In genomic region chr12:54251667-54252284, GRCh38 we compare ENCODE assay signal across 8 cellular contexts. TPM values are rescaled to one million over a fixed set of nuclear protein-coding genes. Genes with fewer than 3 reads are reported as not detected.
DNase-seq lines count a peak whose midpoint lies in the region; ATAC-seq, FAIRE-seq and TF ChIP-seq lines count a peak whose summit lies in the region.

No MANE protein-coding gene starts in this region.

- DNase-seq in activated CD4-positive, alpha-beta T cell treated with anti-CD3 and anti-CD28 coated beads, Interleukin-2, amount 10 ng/mL, durations not matched to agents 7 days and 5 days = peak; percentile 27
- no peak for DNase-seq in activated CD4-positive, alpha-beta T cell treated with anti-CD3 and anti-CD28 coated beads for 48 hours
- no peak for DNase-seq in foreskin keratinocyte
- no peak for DNase-seq in gastrocnemius medialis
- DNase-seq in neuronal stem cell (ENCODE audit: low spot score) = no peak

- H2AK5ac ChIP-seq in neuronal stem cell (ENCODE audit: low read depth, low read length) = no peak overlapping the region

- H3K4me2 ChIP-seq in neuronal stem cell (ENCODE audit: insufficient read depth, low read length, poor library complexity, severe bottlenecking) = no peak overlapping the region

- TF ChIP-seq POLR2A in gastrocnemius medialis (IDR thresholded peaks at IDR 0.05) = no peak

- H3K9me3 Mint-ChIP-seq in activated CD4-positive, alpha-beta T cell treated with anti-CD3 and anti-CD28 coated beads, Interleukin-2, amount 10 ng/mL, durations not matched to agents 7 days and 5 days = no peaks in the 10 kb centered on the region

- H3K4me1 ChIP-seq in foreskin keratinocyte = no peaks in the 10 kb centered on the region
- H3K4me1 ChIP-seq in gastrocnemius medialis = peaks cover 11 to 13% of the 10 kb centered on the region in 2 donors
- peaks cover 0 to 2% of the 10 kb centered on the region in 2 donors for H3K4me1 ChIP-seq in neuronal stem cell (ENCODE audit: control insufficient read depth in 2 of 2, insufficient read depth in 1 of 2, low read depth in 1 of 2, low read length in 2 of 2)

- H3K27ac ChIP-seq in foreskin keratinocyte (no peak overlapping the region), gastrocnemius medialis (no peak overlapping the region), neuronal stem cell (replicated peaks; ENCODE audit: low read length) (no peak overlapping the region)

- no peak overlapping the region for H4K8ac ChIP-seq in neuronal stem cell (ENCODE audit: low read depth, low read length)

- peaks cover 0 to 25% of the 10 kb centered on the region in 2 donors for H3K36me3 ChIP-seq in gastrocnemius medialis
- peaks cover 40 to 93% of the 10 kb centered on the region in 2 donors for H3K36me3 ChIP-seq in neuronal stem cell (replicated peaks in 1 of 2; ENCODE audit: control insufficient read depth in 2 of 2, insufficient read depth in 2 of 2, low read length in 2 of 2)

- H2BK15ac ChIP-seq in neuronal stem cell (ENCODE audit: low read length) = no peak overlapping the region

- H3K4me3 ChIP-seq in gastrocnemius medialis (no peak overlapping the region), neuronal stem cell (ENCODE audit: low read length in 2 of 2) (no peak overlapping the region)

- no peak overlapping the region for H2AFZ ChIP-seq in neuronal stem cell (ENCODE audit: low read length)

- no peak overlapping the region for H3K14ac ChIP-seq in neuronal stem cell (ENCODE audit: low read length)

- no peak overlapping the region for H4K91ac ChIP-seq in neuronal stem cell (ENCODE audit: low read depth, low read length, poor library complexity)

- POLR2A ChIA-PET in activated CD4-positive, alpha-beta T cell treated with anti-CD3 and anti-CD28 coated beads, Interleukin-2, amount 10 ng/mL, durations not matched to agents 7 days and 5 days (lab: Charles Lee) = interaction anchor here (0.6 kb wide), 1 partner anchor 9 kb away, joined by 3 read pairs; no protein-coding TSS in a partner anchor

- no peak overlapping the region for H3K4me3 Mint-ChIP-seq in activated CD4-positive, alpha-beta T cell treated with anti-CD3 and anti-CD28 coated beads, Interleukin-2, amount 10 ng/mL, durations not matched to agents 7 days and 5 days

- CTCF ChIA-PET in activated CD4-positive, alpha-beta T cell treated with anti-CD3 and anti-CD28 coated beads, Interleukin-2, amount 10 ng/mL, durations not matched to agents 7 days and 5 days (lab: Charles Lee) = interaction anchor here (0.6 to 2.1 kb wide), 16 partner anchors 9 to 1578 kb away, joined by 3 to 8 read pairs (median 4); partner anchors contain the start of genes CBX5 and DNAJC14

- H2BK120ac ChIP-seq in neuronal stem cell (ENCODE audit: low read depth, low read length) = no peak overlapping the region

- H3K27me3 ChIP-seq in foreskin keratinocyte = no peaks in the 10 kb centered on the region
- no peaks in the 10 kb centered on the region for H3K27me3 ChIP-seq in gastrocnemius medialis
- no peaks in the 10 kb centered on the region for H3K27me3 ChIP-seq in neuronal stem cell (ENCODE audit: control insufficient read depth in 3 of 3, insufficient read depth in 3 of 3, low read depth in 1 of 3, low read length in 3 of 3)

- H3K9me3 ChIP-seq in gastrocnemius medialis = no peaks in the 10 kb centered on the region
- no peaks in the 10 kb centered on the region for H3K9me3 ChIP-seq in neuronal stem cell (replicated peaks in 1 of 2; ENCODE audit: control insufficient read depth in 2 of 2, insufficient read depth in 1 of 2, low read depth in 1 of 2, low read length in 2 of 2)

- peak; percentile 51 for ATAC-seq in foreskin keratinocyte
- peak; percentile 55 to 75 for ATAC-seq in gastrocnemius medialis
- ATAC-seq in GM21737 (IDR thresholded peaks at IDR 0.05; ENCODE audit: unreplicated experiment) = no peak

- no CpG with 5 or more reads among the region's 1 CpG for WGBS in neuronal stem cell (ENCODE audit: extremely low coverage in 2 of 2, insufficient read length in 2 of 2, insufficient replicate concordance in 1 of 2), 2 donors

- H3K23ac ChIP-seq in neuronal stem cell (ENCODE audit: low read depth, low read length, poor library complexity) = no peak overlapping the region

- no peak overlapping the region for H3K9ac ChIP-seq in neuronal stem cell (ENCODE audit: low read depth, low read length, poor library complexity)

- intact Hi-C loops in gastrocnemius medialis (cut with DNase I; ENCODE audit: low total_unique reads) = loop anchor here (1.0 to 2.0 kb wide), 2 partner anchors 73 to 110 kb away; partner anchors contain the start of gene COPZ1

- no peak overlapping the region for H2BK12ac ChIP-seq in neuronal stem cell (ENCODE audit: low read length)

- no peak overlapping the region for H3K4ac ChIP-seq in neuronal stem cell (ENCODE audit: low read length)

- H3K18ac ChIP-seq in neuronal stem cell (ENCODE audit: low read length) = no peak overlapping the region

- H2BK5ac ChIP-seq in neuronal stem cell (ENCODE audit: low read length) = no peak overlapping the region

- H3K36me3 Mint-ChIP-seq in activated CD4-positive, alpha-beta T cell treated with anti-CD3 and anti-CD28 coated beads, Interleukin-2, amount 10 ng/mL, durations not matched to agents 7 days and 5 days (ENCODE audit: low read depth) = peaks cover 45% of the 10 kb centered on the region

- peak; percentile 72 for FAIRE-seq in TTC549 (lab: Jason Lieb, UNC)

- in situ Hi-C loops in gastrocnemius medialis (cut with MboI; ENCODE audit: low sequenced_read_pairs in 4 of 4) = no loop called here

- H3K4me1 Mint-ChIP-seq in activated CD4-positive, alpha-beta T cell treated with anti-CD3 and anti-CD28 coated beads, Interleukin-2, amount 10 ng/mL, durations not matched to agents 7 days and 5 days = peaks cover 8% of the 10 kb centered on the region

- H3K27ac Mint-ChIP-seq in activated CD4-positive, alpha-beta T cell treated with anti-CD3 and anti-CD28 coated beads, Interleukin-2, amount 10 ng/mL, durations not matched to agents 7 days and 5 days = no peak overlapping the region

- peak; percentile 77 for TF ChIP-seq CTCF in LNCAP (IDR thresholded peaks at IDR 0.05)
- peak; percentile 86 for TF ChIP-seq CTCF in foreskin keratinocyte (conservative IDR thresholded peaks at IDR 0.05)
- TF ChIP-seq CTCF in gastrocnemius medialis (IDR thresholded peaks at IDR 0.05 in 4 of 5, conservative IDR thresholded peaks at IDR 0.05 in 1 of 5) = peak; percentile 55 to 64 (median 59)

- H3K79me1 ChIP-seq in neuronal stem cell (ENCODE audit: low read depth, low read length) = peaks cover 13% of the 10 kb centered on the region

- H3K27me3 Mint-ChIP-seq in activated CD4-positive, alpha-beta T cell treated with anti-CD3 and anti-CD28 coated beads, Interleukin-2, amount 10 ng/mL, durations not matched to agents 7 days and 5 days = no peaks in the 10 kb centered on the region

RNA-seq across cellular contexts. Expression of gene CBX5, which starts 28.1 kb away (rescaled TPM):
- total RNA-seq in activated CD4-positive, alpha-beta T cell treated with anti-CD3 and anti-CD28 coated beads, Interleukin-2, amount 10 ng/mL, durations not matched to agents 7 days and 5 days = 100 to 1,000 TPM; 145 to 170 TPM
- total RNA-seq in foreskin keratinocyte (67.9 and 70.7 TPM in 2 replicates), gastrocnemius medialis (1 to 10 TPM; 7.9 to 8.9 (median 8.1) TPM)
- polyA plus RNA-seq in foreskin keratinocyte = 20.5 and 24.4 TPM in 2 replicates
- polyA plus RNA-seq in neuronal stem cell (2013, experiment 1 of 2) = 162 TPM
- polyA plus RNA-seq in neuronal stem cell (2013, experiment 2 of 2) = 170 TPM

RNA-seq across cellular contexts. Expression of gene HNRNPA1, which starts 28.8 kb away (rescaled TPM):
- 1,000 to 10,000 TPM; 1,432 to 1,554 TPM for total RNA-seq in activated CD4-positive, alpha-beta T cell treated with anti-CD3 and anti-CD28 coated beads, Interleukin-2, amount 10 ng/mL, durations not matched to agents 7 days and 5 days
- 812 and 1,049 TPM in 2 replicates for total RNA-seq in foreskin keratinocyte
- 1,089 and 1,295 TPM in 2 replicates for polyA plus RNA-seq in foreskin keratinocyte
- total RNA-seq in gastrocnemius medialis = 100 to 1,000 TPM; 146 to 412 (median 186) TPM
- 3,971 TPM for polyA plus RNA-seq in neuronal stem cell (2013, experiment 1 of 2)
- 3,933 TPM for polyA plus RNA-seq in neuronal stem cell (2013, experiment 2 of 2)

RNA-seq across cellular contexts. Expression of gene NFE2, which starts 49.0 kb away (rescaled TPM):
- not detected for total RNA-seq in activated CD4-positive, alpha-beta T cell treated with anti-CD3 and anti-CD28 coated beads, Interleukin-2, amount 10 ng/mL, durations not matched to agents 7 days and 5 days
- total RNA-seq in foreskin keratinocyte (0.07 and 0.14 TPM in 2 replicates), gastrocnemius medialis (1 to 10 TPM in 2 of 4 donors, under 1 TPM in 1, not detected in 1; 0.64 to 8.0 (median 1.8) TPM)
- polyA plus RNA-seq in foreskin keratinocyte = 0.07 TPM in 2 replicates
- polyA plus RNA-seq in neuronal stem cell (2013, experiment 1 of 2) = 2.4 TPM
- polyA plus RNA-seq in neuronal stem cell (2013, experiment 2 of 2) = 2.5 TPM
